Comparison of ENCODE assay signal across 2 cellular contexts in the genomic region with DNA sequence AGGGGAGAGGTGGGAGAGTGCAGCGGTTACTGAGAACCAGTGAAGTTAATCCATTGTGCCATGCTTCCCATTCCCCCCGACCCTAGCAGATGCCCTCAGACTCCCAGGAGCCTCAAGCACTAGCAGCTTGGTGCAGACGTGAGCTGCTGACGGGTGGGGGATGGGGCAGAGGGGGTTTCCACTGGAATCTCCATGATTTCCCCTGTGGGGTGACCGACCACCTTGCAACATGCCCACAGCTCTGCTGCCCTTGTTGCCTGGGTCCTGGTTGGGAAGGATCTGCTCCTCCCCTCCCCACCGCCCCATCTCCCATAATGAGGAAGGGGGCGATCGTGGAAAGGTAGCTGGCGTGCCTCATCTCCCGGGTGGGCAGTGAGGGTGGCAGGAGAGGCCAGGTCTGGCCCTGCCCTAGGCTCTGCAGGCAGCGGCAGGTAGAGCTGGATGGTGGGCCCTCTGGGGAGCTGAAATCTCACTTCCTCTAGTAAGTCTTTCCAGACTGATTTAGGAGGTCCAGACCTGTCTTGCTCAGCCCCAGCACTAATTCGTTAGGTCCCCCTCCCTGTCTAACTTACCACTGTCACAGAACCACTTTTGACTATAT.
A peak's percentile ranks its signal among the peaks of the same experiment; 100 is the strongest.
TF ChIP-seq lines count a peak whose summit lies in the region.

No MANE protein-coding gene starts in this region.

TF ChIP-seq in HCT116, 20 proteins besides CTCF, POLR2A, EP300 and RAD21:
- TF ChIP-seq ZFX (IDR thresholded peaks at IDR 0.05) (no peak), ELF1 (IDR thresholded peaks at IDR 0.05; ENCODE audit: borderline replicate concordance, low read depth) (no peak), SP1 (IDR thresholded peaks at IDR 0.05; ENCODE audit: low read depth) (no peak), TCF7L2 (IDR thresholded peaks at IDR 0.05; ENCODE audit: borderline replicate concordance, extremely low read depth, insufficient read depth, insufficient read length) (no peak), CBX3 (IDR thresholded peaks at IDR 0.05; ENCODE audit: low read depth) (no peak), FOSL1 (IDR thresholded peaks at IDR 0.05; ENCODE audit: low read depth) (no peak), ZNF274 (IDR thresholded peaks at IDR 0.05; ENCODE audit: low read depth, low read length) (no peak), CEBPB (IDR thresholded peaks at IDR 0.05; ENCODE audit: low read depth) (no peak), SRF (IDR thresholded peaks at IDR 0.05; ENCODE audit: low read depth) (no peak), EZH2 (IDR thresholded peaks at IDR 0.05) (no peak), JUND (IDR thresholded peaks at IDR 0.05) (no peak), POLR2AphosphoS5 (IDR thresholded peaks at IDR 0.05; ENCODE audit: low read depth, low read length) (no peak)
- TF ChIP-seq, protein P1, sequence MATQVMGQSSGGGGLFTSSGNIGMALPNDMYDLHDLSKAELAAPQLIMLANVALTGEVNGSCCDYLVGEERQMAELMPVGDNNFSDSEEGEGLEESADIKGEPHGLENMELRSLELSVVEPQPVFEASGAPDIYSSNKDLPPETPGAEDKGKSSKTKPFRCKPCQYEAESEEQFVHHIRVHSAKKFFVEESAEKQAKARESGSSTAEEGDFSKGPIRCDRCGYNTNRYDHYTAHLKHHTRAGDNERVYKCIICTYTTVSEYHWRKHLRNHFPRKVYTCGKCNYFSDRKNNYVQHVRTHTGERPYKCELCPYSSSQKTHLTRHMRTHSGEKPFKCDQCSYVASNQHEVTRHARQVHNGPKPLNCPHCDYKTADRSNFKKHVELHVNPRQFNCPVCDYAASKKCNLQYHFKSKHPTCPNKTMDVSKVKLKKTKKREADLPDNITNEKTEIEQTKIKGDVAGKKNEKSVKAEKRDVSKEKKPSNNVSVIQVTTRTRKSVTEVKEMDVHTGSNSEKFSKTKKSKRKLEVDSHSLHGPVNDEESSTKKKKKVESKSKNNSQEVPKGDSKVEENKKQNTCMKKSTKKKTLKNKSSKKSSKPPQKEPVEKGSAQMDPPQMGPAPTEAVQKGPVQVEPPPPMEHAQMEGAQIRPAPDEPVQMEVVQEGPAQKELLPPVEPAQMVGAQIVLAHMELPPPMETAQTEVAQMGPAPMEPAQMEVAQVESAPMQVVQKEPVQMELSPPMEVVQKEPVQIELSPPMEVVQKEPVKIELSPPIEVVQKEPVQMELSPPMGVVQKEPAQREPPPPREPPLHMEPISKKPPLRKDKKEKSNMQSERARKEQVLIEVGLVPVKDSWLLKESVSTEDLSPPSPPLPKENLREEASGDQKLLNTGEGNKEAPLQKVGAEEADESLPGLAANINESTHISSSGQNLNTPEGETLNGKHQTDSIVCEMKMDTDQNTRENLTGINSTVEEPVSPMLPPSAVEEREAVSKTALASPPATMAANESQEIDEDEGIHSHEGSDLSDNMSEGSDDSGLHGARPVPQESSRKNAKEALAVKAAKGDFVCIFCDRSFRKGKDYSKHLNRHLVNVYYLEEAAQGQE (IDR thresholded peaks at IDR 0.05; ENCODE audit: low read depth) = no peak
- TF ChIP-seq, protein P2, sequence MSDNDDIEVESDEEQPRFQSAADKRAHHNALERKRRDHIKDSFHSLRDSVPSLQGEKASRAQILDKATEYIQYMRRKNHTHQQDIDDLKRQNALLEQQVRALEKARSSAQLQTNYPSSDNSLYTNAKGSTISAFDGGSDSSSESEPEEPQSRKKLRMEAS (IDR thresholded peaks at IDR 0.05) = no peak
- TF ChIP-seq, protein P3, sequence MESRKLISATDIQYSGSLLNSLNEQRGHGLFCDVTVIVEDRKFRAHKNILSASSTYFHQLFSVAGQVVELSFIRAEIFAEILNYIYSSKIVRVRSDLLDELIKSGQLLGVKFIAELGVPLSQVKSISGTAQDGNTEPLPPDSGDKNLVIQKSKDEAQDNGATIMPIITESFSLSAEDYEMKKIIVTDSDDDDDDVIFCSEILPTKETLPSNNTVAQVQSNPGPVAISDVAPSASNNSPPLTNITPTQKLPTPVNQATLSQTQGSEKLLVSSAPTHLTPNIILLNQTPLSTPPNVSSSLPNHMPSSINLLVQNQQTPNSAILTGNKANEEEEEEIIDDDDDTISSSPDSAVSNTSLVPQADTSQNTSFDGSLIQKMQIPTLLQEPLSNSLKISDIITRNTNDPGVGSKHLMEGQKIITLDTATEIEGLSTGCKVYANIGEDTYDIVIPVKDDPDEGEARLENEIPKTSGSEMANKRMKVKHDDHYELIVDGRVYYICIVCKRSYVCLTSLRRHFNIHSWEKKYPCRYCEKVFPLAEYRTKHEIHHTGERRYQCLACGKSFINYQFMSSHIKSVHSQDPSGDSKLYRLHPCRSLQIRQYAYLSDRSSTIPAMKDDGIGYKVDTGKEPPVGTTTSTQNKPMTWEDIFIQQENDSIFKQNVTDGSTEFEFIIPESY (IDR thresholded peaks at IDR 0.05; ENCODE audit: extremely low read depth, insufficient replicate concordance, low read length) = no peak
TF ChIP-seq in HCT116: peak in this region for 0.

TF ChIP-seq in GM12878, 131 proteins besides CTCF, POLR2A, EP300 and RAD21 (continues in another document):
- no peak for TF ChIP-seq FOXK2 (IDR thresholded peaks at IDR 0.05)
- no peak for TF ChIP-seq ZZZ3 (IDR thresholded peaks at IDR 0.05; ENCODE audit: control insufficient read depth, insufficient read length, low read depth)
- TF ChIP-seq CHD4 (IDR thresholded peaks at IDR 0.05) = no peak
- no peak for TF ChIP-seq SREBF1 (IDR thresholded peaks at IDR 0.05; ENCODE audit: low read length)
- no peak for TF ChIP-seq BACH1 (IDR thresholded peaks at IDR 0.05; ENCODE audit: borderline replicate concordance)
- peak; percentile 87 for TF ChIP-seq SPI1 (IDR thresholded peaks at IDR 0.05; ENCODE audit: borderline replicate concordance, insufficient read depth, low read depth, low read length)
- no peak for TF ChIP-seq HCFC1 (IDR thresholded peaks at IDR 0.05; ENCODE audit: low read length)
- peak; percentile 62 for TF ChIP-seq DPF2 (IDR thresholded peaks at IDR 0.05)
- TF ChIP-seq JUND (IDR thresholded peaks at IDR 0.05; ENCODE audit: low read depth, low read length) = no peak
- peak; percentile 93 for TF ChIP-seq RELA (IDR thresholded peaks at IDR 0.05; ENCODE audit: borderline replicate concordance, partially characterized antibody)
- TF ChIP-seq HDGF (IDR thresholded peaks at IDR 0.05) = 0 out of 2 replicates have a peak, but pooled peaks have one; percentile 33
- TF ChIP-seq KAT2A (conservative IDR thresholded peaks at IDR 0.05; ENCODE audit: control insufficient read depth, low read depth, low read length) = no peak
- TF ChIP-seq TARDBP (IDR thresholded peaks at IDR 0.05; ENCODE audit: borderline replicate concordance) = no peak
- TF ChIP-seq IKZF2 (IDR thresholded peaks at IDR 0.05) = peak in 1 of 2 experiments; percentile 32; a peak in 3 of 4 replicates
- peak; percentile 76 for TF ChIP-seq GATAD2B (conservative IDR thresholded peaks at IDR 0.05; ENCODE audit: low read depth)
- no peak for TF ChIP-seq CBX3 (IDR thresholded peaks at IDR 0.05; ENCODE audit: borderline replicate concordance, low read depth)
- peak; percentile 30; the same call in 1 of the 2 replicates for TF ChIP-seq NR2F1 (conservative IDR thresholded peaks at IDR 0.05)
- TF ChIP-seq CBFB (IDR thresholded peaks at IDR 0.05; ENCODE audit: low read depth) = no peak
- no peak for TF ChIP-seq ZNF622 (IDR thresholded peaks at IDR 0.05)
- TF ChIP-seq SMC3 (IDR thresholded peaks at IDR 0.05; ENCODE audit: borderline replicate concordance, low read length) = no peak
- TF ChIP-seq NBN (IDR thresholded peaks at IDR 0.05) = 0 out of 2 replicates have a peak, but pooled peaks have one; percentile 23
- no peak for TF ChIP-seq PBX3 (IDR thresholded peaks at IDR 0.05; ENCODE audit: insufficient replicate concordance, low read depth, low read length)
- TF ChIP-seq NFXL1 (IDR thresholded peaks at IDR 0.05; ENCODE audit: borderline replicate concordance) = no peak
- peak; percentile 52 for TF ChIP-seq MTA2 (IDR thresholded peaks at IDR 0.05; ENCODE audit: low read depth)
- no peak for TF ChIP-seq SRF (IDR thresholded peaks at IDR 0.05; ENCODE audit: low read depth in 2 of 2, low read length in 2 of 2)
- no peak for TF ChIP-seq KLF5 (IDR thresholded peaks at IDR 0.05; ENCODE audit: partially characterized antibody)
- no peak for TF ChIP-seq TBL1XR1 (IDR thresholded peaks at IDR 0.05; ENCODE audit: low read depth, low read length)
- TF ChIP-seq SUZ12 (IDR thresholded peaks at IDR 0.05; ENCODE audit: unreplicated experiment) = no peak
- TF ChIP-seq USF2 (IDR thresholded peaks at IDR 0.05; ENCODE audit: borderline replicate concordance, low read depth, low read length) = no peak
- TF ChIP-seq GABPA (IDR thresholded peaks at IDR 0.05; ENCODE audit: low read depth) = no peak
- TF ChIP-seq ZBED1 (IDR thresholded peaks at IDR 0.05; ENCODE audit: borderline replicate concordance) = no peak
- no peak for TF ChIP-seq SUPT20H (IDR thresholded peaks at IDR 0.05; ENCODE audit: borderline replicate concordance, control insufficient read depth, low read depth, low read length)
- no peak for TF ChIP-seq E4F1 (IDR thresholded peaks at IDR 0.05; ENCODE audit: borderline replicate concordance, partially characterized antibody)
- TF ChIP-seq RUNX3 (IDR thresholded peaks at IDR 0.05; ENCODE audit: low read length) = no peak; the same call in 1 of the 2 replicates
- no peak for TF ChIP-seq CEBPB (IDR thresholded peaks at IDR 0.05; ENCODE audit: borderline replicate concordance in 1 of 2, low read depth in 2 of 2, low read length in 2 of 2)
- no peak for TF ChIP-seq NR2C2 (IDR thresholded peaks at IDR 0.05; ENCODE audit: borderline replicate concordance, control insufficient read depth, insufficient read length, low read depth)
- no peak for TF ChIP-seq EZH2 (IDR thresholded peaks at IDR 0.05; ENCODE audit: borderline replicate concordance, control insufficient read depth, low read depth, low read length)
- TF ChIP-seq MTA3 (IDR thresholded peaks at IDR 0.05; ENCODE audit: borderline replicate concordance, low read length) = no peak
- TF ChIP-seq BCL11A (IDR thresholded peaks at IDR 0.05; ENCODE audit: low read depth, low read length) = 0 out of 2 replicates have a peak, but pooled peaks have one; percentile 16
- TF ChIP-seq KDM1A (IDR thresholded peaks at IDR 0.05; ENCODE audit: borderline replicate concordance) = no peak
- TF ChIP-seq RBBP5 (conservative IDR thresholded peaks at IDR 0.05) = no peak
- TF ChIP-seq, protein P2 (IDR thresholded peaks at IDR 0.05; ENCODE audit: low read depth, low read length) = no peak
- TF ChIP-seq MXI1 (IDR thresholded peaks at IDR 0.05; ENCODE audit: low read depth, low read length) = no peak
- no peak for TF ChIP-seq LARP7 (IDR thresholded peaks at IDR 0.05)
- TF ChIP-seq RELB (IDR thresholded peaks at IDR 0.05; ENCODE audit: low read depth) = peak; percentile 67; the same call in 1 of the 2 replicates
- TF ChIP-seq SMAD1 (IDR thresholded peaks at IDR 0.05; ENCODE audit: low read depth, partially characterized antibody) = no peak
- no peak for TF ChIP-seq CREM (IDR thresholded peaks at IDR 0.05; ENCODE audit: low read depth)
- TF ChIP-seq POLR2AphosphoS2 (IDR thresholded peaks at IDR 0.05; ENCODE audit: low read depth, low read length) = peak; percentile 16; the same call in 1 of the 2 replicates
